In genomic region chr18:63664571-63664970, GRCh38 we compare ENCODE assay signal across 1 cellular context.
TF ChIP-seq lines count a peak whose summit lies in the region.

No MANE protein-coding gene starts in this region.

TF ChIP-seq in H1, 55 proteins besides CTCF, POLR2A, EP300 and RAD21:
- no peak for TF ChIP-seq ZNF274 (IDR thresholded peaks at IDR 0.05; ENCODE audit: borderline replicate concordance, extremely low read depth, low read length)
- TF ChIP-seq ASH2L (IDR thresholded peaks at IDR 0.05; ENCODE audit: low read length): no peak
- TF ChIP-seq MAX (IDR thresholded peaks at IDR 0.05): no peak
- TF ChIP-seq CEBPB (IDR thresholded peaks at IDR 0.05; ENCODE audit: low read depth, low read length): no peak
- TF ChIP-seq CREB1 (IDR thresholded peaks at IDR 0.05): no peak
- no peak for TF ChIP-seq CBX5 (IDR thresholded peaks at IDR 0.05; ENCODE audit: low read depth, low read length)
- no peak for TF ChIP-seq ATF2 (IDR thresholded peaks at IDR 0.05; ENCODE audit: low read length)
- no peak for TF ChIP-seq ATF3 (IDR thresholded peaks at IDR 0.05; ENCODE audit: insufficient read depth, low read depth, low read length)
- no peak for TF ChIP-seq JUND (IDR thresholded peaks at IDR 0.05; ENCODE audit: low read length)
- no peak for TF ChIP-seq CHD2 (IDR thresholded peaks at IDR 0.05; ENCODE audit: low read length)
- no peak for TF ChIP-seq SP1 (IDR thresholded peaks at IDR 0.05; ENCODE audit: low read depth, low read length)
- no peak for TF ChIP-seq JUN (IDR thresholded peaks at IDR 0.05; ENCODE audit: low read depth, low read length)
- no peak for TF ChIP-seq NRF1 (IDR thresholded peaks at IDR 0.05; ENCODE audit: low read depth, low read length)
- no peak for TF ChIP-seq RFX5 (IDR thresholded peaks at IDR 0.05; ENCODE audit: borderline replicate concordance, low read depth, low read length)
- TF ChIP-seq FOSL1 (IDR thresholded peaks at IDR 0.05; ENCODE audit: insufficient read depth, low read depth, low read length): no peak
- TF ChIP-seq KDM1A (IDR thresholded peaks at IDR 0.05; ENCODE audit: borderline replicate concordance, low read length): no peak
- no peak for TF ChIP-seq SRF (IDR thresholded peaks at IDR 0.05; ENCODE audit: low read depth, low read length)
